In the genomic region with DNA sequence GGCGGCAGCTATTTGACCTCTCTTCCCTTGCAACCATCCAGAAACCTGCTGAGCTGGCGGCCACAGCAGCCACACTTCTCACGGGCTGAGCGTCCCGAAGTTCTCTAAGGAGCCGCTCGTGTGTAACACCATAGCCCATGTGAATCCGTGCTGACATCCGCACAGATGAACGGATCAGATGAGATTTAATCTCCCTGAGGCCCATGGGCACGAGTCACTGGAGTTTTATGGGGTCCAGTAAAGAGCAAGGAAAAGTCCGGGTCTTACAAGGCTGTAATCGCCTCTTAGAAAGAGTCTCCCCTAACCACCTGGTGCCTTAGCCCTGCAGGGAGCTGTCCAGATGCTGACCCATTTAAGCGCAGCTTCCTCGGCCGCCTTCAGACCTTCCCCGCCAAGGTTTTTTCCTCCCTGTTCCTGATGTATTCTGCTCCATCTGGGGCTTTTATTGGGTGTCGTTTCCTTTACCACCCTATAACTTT, we compare ENCODE assay signal across 7 cellular contexts. TPM values are rescaled to one million over a fixed set of nuclear protein-coding genes. Genes with fewer than 3 reads are reported as not detected.
DNase-seq lines count a peak whose midpoint lies in the region; ATAC-seq, FAIRE-seq and TF ChIP-seq lines count a peak whose summit lies in the region.

No MANE protein-coding gene starts in this region.

- POLR2A ChIA-PET in endothelial cell of umbilical vein (lab: Charles Lee) = no interaction called here
- POLR2A ChIA-PET in OCI-LY7 (lab: Charles Lee) = interaction anchor here (1.4 kb wide), 1 partner anchor 43 kb away, joined by 3 read pairs; no protein-coding TSS in a partner anchor

- DNase-seq in H4 (ENCODE audit: low spot score) (peak; percentile 34), NT2/D1 (ENCODE audit: low read depth, low spot score) (peak; percentile 59), endothelial cell of umbilical vein (ENCODE audit: low read depth, low spot score) (peak; percentile 70), OCI-LY7 (ENCODE audit: low spot score) (no peak)
- no peak for DNase-seq in activated CD8-positive, alpha-beta memory T cell treated with anti-CD3 and anti-CD28 coated beads for 24 hours

- no peak for TF ChIP-seq RAD21 in neural cell (conservative IDR thresholded peaks at IDR 0.05)

- H3K36me3 ChIP-seq in NT2/D1 (ENCODE audit: insufficient read depth, insufficient read length, low read length) = no peaks in the 10 kb centered on the region
- no peaks in the 10 kb centered on the region for H3K36me3 ChIP-seq in endothelial cell of umbilical vein (ENCODE audit: control insufficient read depth in 2 of 2, extremely low read depth in 1 of 2, insufficient read depth in 2 of 2, low read length in 2 of 2)
- no peaks in the 10 kb centered on the region for H3K36me3 ChIP-seq in neural cell (ENCODE audit: insufficient read depth, low read length)
- no peaks in the 10 kb centered on the region for H3K36me3 ChIP-seq in OCI-LY7 (ENCODE audit: insufficient read depth, low read length)

- no peak overlapping the region for H3K9ac ChIP-seq in NT2/D1 (ENCODE audit: insufficient read length, low read depth)
- H3K9ac ChIP-seq in endothelial cell of umbilical vein (replicated peaks; ENCODE audit: extremely low read depth, insufficient read depth, low read length) = no peak overlapping the region
- no peak overlapping the region for H3K9ac ChIP-seq in neural cell (ENCODE audit: low read length)

- H3K9me3 ChIP-seq in NT2/D1 (ENCODE audit: insufficient read depth, low read length) (no peaks in the 10 kb centered on the region), endothelial cell of umbilical vein (replicated peaks; ENCODE audit: control insufficient read depth, insufficient read depth, low read length) (no peaks in the 10 kb centered on the region), neural cell (ENCODE audit: low read length) (no peaks in the 10 kb centered on the region), OCI-LY7 (ENCODE audit: low read length) (no peaks in the 10 kb centered on the region)

- intact Hi-C loops in endothelial cell of umbilical vein (cut with micrococcal nuclease) = no loop called here
- intact Hi-C loops in OCI-LY7 (cut with micrococcal nuclease; ENCODE audit: unreplicated experiment) = no loop called here

- H3K27ac ChIP-seq in endothelial cell of umbilical vein (ENCODE audit: insufficient read depth, low read depth, low read length) (no peak overlapping the region), neural cell (ENCODE audit: low read length) (no peak overlapping the region), OCI-LY7 (ENCODE audit: low read depth, low read length, poor library complexity, severe bottlenecking) (no peak overlapping the region)

- no peaks in the 10 kb centered on the region for H3F3A ChIP-seq in neural cell (ENCODE audit: insufficient read depth, low read length, poor library complexity, severe bottlenecking)

- CTCF ChIA-PET in endothelial cell of umbilical vein (lab: Charles Lee) = interaction anchor here (1.0 to 1.2 kb wide), 2 partner anchors 14 to 29 kb away, joined by 5 read pairs; no protein-coding TSS in a partner anchor
- CTCF ChIA-PET in OCI-LY7 (lab: Charles Lee; ENCODE audit: unreplicated experiment) = no interaction called here

- no peaks in the 10 kb centered on the region for H3K9me2 ChIP-seq in neural cell (ENCODE audit: insufficient read depth, low read length)
- no peaks in the 10 kb centered on the region for H3K9me2 ChIP-seq in OCI-LY7 (ENCODE audit: insufficient read depth, low read length)

- no peaks in the 10 kb centered on the region for H3K9me1 ChIP-seq in endothelial cell of umbilical vein (replicated peaks; ENCODE audit: control insufficient read depth, extremely low read depth, insufficient read depth, low read length)

- H3K4me1 ChIP-seq in NT2/D1 (ENCODE audit: insufficient read depth, insufficient read length) (peaks cover 8% of the 10 kb centered on the region), endothelial cell of umbilical vein (ENCODE audit: control insufficient read depth, extremely low read depth, insufficient read depth, low read length) (no peaks in the 10 kb centered on the region), OCI-LY7 (ENCODE audit: insufficient read depth, low read length, poor library complexity, severe bottlenecking) (no peaks in the 10 kb centered on the region)

- H3K27me3 ChIP-seq in NT2/D1 (ENCODE audit: insufficient read depth, insufficient read length) = peaks cover 45% of the 10 kb centered on the region
- H3K27me3 ChIP-seq in endothelial cell of umbilical vein (ENCODE audit: control insufficient read depth in 2 of 2, insufficient read depth in 2 of 2, low read length in 2 of 2) = peaks cover 4 to 11% of the 10 kb centered on the region in 2 experiments
- H3K27me3 ChIP-seq in neural cell (ENCODE audit: insufficient read depth, low read depth, low read length) = peaks cover 4% of the 10 kb centered on the region

- dilution Hi-C loops in endothelial cell of umbilical vein (cut with MboI; ENCODE audit: extremely low pct_ligation_motif_present, low sequenced_read_pairs) = no loop called here

- no peak for TF ChIP-seq POLR2A in endothelial cell of umbilical vein (IDR thresholded peaks at IDR 0.05; ENCODE audit: low read depth, low read length)

- no peak for TF ChIP-seq EP300 in neural cell (conservative IDR thresholded peaks at IDR 0.05; ENCODE audit: poor library complexity, severe bottlenecking)

- H2AFZ ChIP-seq in endothelial cell of umbilical vein (ENCODE audit: low read depth, low read length) (no peak overlapping the region), neural cell (ENCODE audit: low read depth, low read length) (no peak overlapping the region), OCI-LY7 (ENCODE audit: low read length) (no peak overlapping the region)

- BruUV-seq in endothelial cell of umbilical vein (replicated peaks; lab: Mats Ljungman, UMichigan) (no TSS peak), OCI-LY7 (replicated peaks; lab: Mats Ljungman, UMichigan) (no TSS peak)

- no peaks in the 10 kb centered on the region for H3K79me2 ChIP-seq in endothelial cell of umbilical vein (ENCODE audit: control insufficient read depth, insufficient read depth, low read length)
- H3K79me2 ChIP-seq in neural cell (replicated peaks; ENCODE audit: insufficient read depth, low read length) = no peaks in the 10 kb centered on the region
- no peaks in the 10 kb centered on the region for H3K79me2 ChIP-seq in OCI-LY7 (ENCODE audit: insufficient read depth, low read depth, low read length)

- peak; percentile 80 for FAIRE-seq in endothelial cell of umbilical vein (lab: Jason Lieb, UNC)

- H3K4me3 ChIP-seq in NT2/D1 (ENCODE audit: insufficient read length, low read depth) (no peak overlapping the region), endothelial cell of umbilical vein (replicated peaks in 1 of 3; ENCODE audit: insufficient read depth in 1 of 3, low read depth in 1 of 3, low read length in 3 of 3) (no peak overlapping the region), neural cell (ENCODE audit: low read length) (no peak overlapping the region), OCI-LY7 (ENCODE audit: low read depth, low read length, poor library complexity, severe bottlenecking) (no peak overlapping the region)

- H3K4me2 ChIP-seq in endothelial cell of umbilical vein (ENCODE audit: insufficient read depth, low read length) (no peak overlapping the region), neural cell (ENCODE audit: low read length) (no peak overlapping the region), OCI-LY7 (ENCODE audit: low read length) (no peak overlapping the region)

- ATAC-seq in GM19455 (IDR thresholded peaks at IDR 0.05; ENCODE audit: unreplicated experiment) = no peak

- TF ChIP-seq CTCF in endothelial cell of umbilical vein (IDR thresholded peaks at IDR 0.05; ENCODE audit: extremely low read depth in 1 of 2, insufficient read depth in 1 of 2, low read depth in 1 of 2, low read length in 2 of 2) = no peak
- TF ChIP-seq CTCF in neural cell (IDR thresholded peaks at IDR 0.05; ENCODE audit: poor library complexity, severe bottlenecking) = no peak
- TF ChIP-seq CTCF in OCI-LY7 (conservative IDR thresholded peaks at IDR 0.05; ENCODE audit: low read length) = no peak

- H4K20me1 ChIP-seq in endothelial cell of umbilical vein (replicated peaks; ENCODE audit: control insufficient read depth, extremely low read depth, insufficient read depth, low read length) (no peaks in the 10 kb centered on the region), neural cell (ENCODE audit: insufficient read depth) (no peaks in the 10 kb centered on the region), OCI-LY7 (ENCODE audit: insufficient read depth, low read length) (no peaks in the 10 kb centered on the region)

TF ChIP-seq in endothelial cell of umbilical vein, 7 proteins besides CTCF, POLR2A, EP300 and RAD21 (continues in another document):
- TF ChIP-seq, protein P1, sequence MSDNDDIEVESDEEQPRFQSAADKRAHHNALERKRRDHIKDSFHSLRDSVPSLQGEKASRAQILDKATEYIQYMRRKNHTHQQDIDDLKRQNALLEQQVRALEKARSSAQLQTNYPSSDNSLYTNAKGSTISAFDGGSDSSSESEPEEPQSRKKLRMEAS (IDR thresholded peaks at IDR 0.05; ENCODE audit: insufficient read depth, insufficient read length) = no peak
- TF ChIP-seq EZH2 (IDR thresholded peaks at IDR 0.05; ENCODE audit: borderline replicate concordance, low read depth, low read length, severe bottlenecking) (no peak), MYC (IDR thresholded peaks at IDR 0.05; ENCODE audit: low read depth, low read length) (no peak)

RNA-seq across cellular contexts. Expression of a gene that starts 5.5 kb away (rescaled TPM):
- not detected in 2 replicates for total RNA-seq in H4 (2014; rRNA removed; shearing (Covaris generic))
- total RNA-seq in endothelial cell of umbilical vein (not detected in 2 replicates), OCI-LY7 (2022) (not detected in 2 replicates)
- polyA plus RNA-seq in endothelial cell of umbilical vein (not detected in 2 replicates), neural cell (1.2 TPM in 1 of 2 replicates, not detected in the other)
- polyA plus RNA-seq in endothelial cell of umbilical vein (2011; cell fraction: cytosol; rRNA removed) = not detected in 2 replicates
- polyA plus RNA-seq in endothelial cell of umbilical vein (2011; cell fraction: nucleus; rRNA removed) = not detected in 2 replicates
- not detected in 2 replicates for polyA plus RNA-seq in endothelial cell of umbilical vein (2012)
- polyA minus RNA-seq in endothelial cell of umbilical vein (not detected in 2 replicates), neural cell (1.2 and 1.5 TPM in 2 replicates)
- polyA minus RNA-seq in endothelial cell of umbilical vein (2011; cell fraction: cytosol; rRNA and poly(A)+ RNA removed) = not detected
- not detected in 2 replicates for polyA minus RNA-seq in endothelial cell of umbilical vein (2011; cell fraction: nucleus; rRNA and poly(A)+ RNA removed)
- not detected in 2 replicates for total RNA-seq in OCI-LY7 (2014; rRNA removed; shearing (Covaris generic))

Comparison
In these comparisons a context has a peak if more than half of its experiments do, and no peak if none do; other contexts are left out.
1. DNase-seq: peak in H4 (single experiment), NT2/D1 (single experiment) and endothelial cell of umbilical vein (single experiment); none in OCI-LY7 (single experiment) and activated CD8-positive, alpha-beta memory T cell treated with anti-CD3 and anti-CD28 coated beads for 24 hours (single experiment).